ENCODE assay signal across 23 cellular contexts in the genomic region with DNA sequence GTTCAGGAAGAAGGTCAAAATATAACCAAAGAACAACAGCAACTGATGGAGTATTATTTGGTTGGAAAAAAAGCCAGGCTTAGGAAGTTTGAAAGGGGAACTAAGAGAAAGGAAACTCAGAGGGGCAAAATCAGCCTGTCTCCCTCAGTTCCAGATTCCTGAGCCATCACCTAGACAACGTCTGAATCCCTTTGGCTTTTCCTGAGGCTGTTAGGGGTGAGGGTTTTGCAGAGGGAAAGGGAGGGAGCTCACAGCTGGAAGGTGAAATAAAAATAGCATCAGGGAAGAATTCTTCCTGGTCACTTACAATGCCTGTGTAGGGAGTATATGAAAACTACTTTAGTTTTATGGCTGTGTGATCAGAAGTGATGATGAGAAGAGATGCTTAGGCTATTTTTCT.
"Had no signal": no experiment of that assay in that cellular context is flagged by ENCODE, and none has a peak within 500 bp of the region (broad histone marks: within the 10 kb centered on the region; RNA-seq: fewer than 3 reads in every experiment).

No MANE protein-coding gene starts in this region.

- H3K9me3 ChIP-seq: breast epithelium, MG63 had no signal

- H3K4me3 Mint-ChIP-seq: activated CD4-positive, alpha-beta T cell treated with anti-CD3 and anti-CD28 coated beads for 36 hours; activated CD8-positive, alpha-beta T cell treated with anti-CD3 and anti-CD28 coated beads for 36 hours; activated naive CD4-positive, alpha-beta T cell treated with anti-CD3 and anti-CD28 coated beads, Interleukin-2, amount 10 ng/mL, durations not matched to agents 7 days and 5 days; activated naive CD8-positive, alpha-beta T cell treated with anti-CD3 and anti-CD28 coated beads for 36 hours; activated T-cell treated with anti-CD3 and anti-CD28 coated beads, Interleukin-2, amount 50 U/mL, for 72 hours; T-cell had no signal

- H3K4me2 ChIP-seq: KMS-11 had no signal

- H3K9ac ChIP-seq: KMS-11 had no signal

- H3K27ac ChIP-seq: breast epithelium, KMS-11 had no signal

- H3K36me3 ChIP-seq: breast epithelium, MG63 had no signal

- H3K36me3 Mint-ChIP-seq: activated naive CD4-positive, alpha-beta T cell treated with anti-CD3 and anti-CD28 coated beads, Interleukin-2, amount 10 ng/mL, durations not matched to agents 7 days and 5 days; activated naive CD8-positive, alpha-beta T cell treated with anti-CD3 and anti-CD28 coated beads for 36 hours; T-cell had no signal

- H3K4me1 ChIP-seq: breast epithelium had no signal

- DNase-seq: activated CD4-positive, alpha-beta T cell treated with anti-CD3 and anti-CD28 coated beads for 36 hours; activated CD8-positive, alpha-beta memory T cell treated with anti-CD3 and anti-CD28 coated beads, Interleukin-2, amount 50 U/mL, for 4 hours; activated CD8-positive, alpha-beta T cell treated with anti-CD3 and anti-CD28 coated beads for 36 hours; activated gamma-delta T cell treated with Interleukin-2 at 50 U/mL for 16 hours; activated naive CD4-positive, alpha-beta T cell treated with anti-CD3 and anti-CD28 coated beads, Interleukin-2, amount 10 ng/mL, durations not matched to agents 7 days and 5 days; activated naive CD8-positive, alpha-beta T cell treated with anti-CD3 and anti-CD28 coated beads for 36 hours; activated T-cell treated with anti-CD3 and anti-CD28 coated beads, Interleukin-2, amount 50 U/mL, for 72 hours; caudate nucleus; MG63; MV-4-11; NCI-H1105; NCI-H1436; NCI-H187 treated with DMSO at 0.1 percent for 48 hours; NCI-H2081 treated with DMSO at 0.1 percent for 48 hours; NCI-H446; NCI-H524; SIG-M5; T-cell; T-helper 2 cell; T1000 had no signal

- H3K27ac Mint-ChIP-seq: activated CD4-positive, alpha-beta T cell treated with anti-CD3 and anti-CD28 coated beads for 36 hours; activated CD8-positive, alpha-beta T cell treated with anti-CD3 and anti-CD28 coated beads for 36 hours; activated naive CD4-positive, alpha-beta T cell treated with anti-CD3 and anti-CD28 coated beads, Interleukin-2, amount 10 ng/mL, durations not matched to agents 7 days and 5 days; activated naive CD8-positive, alpha-beta T cell treated with anti-CD3 and anti-CD28 coated beads for 36 hours; activated T-cell treated with anti-CD3 and anti-CD28 coated beads, Interleukin-2, amount 50 U/mL, for 72 hours; activated T-helper 2 cell treated with anti-CD3 and anti-CD28 coated beads, Interferon-gamma antibody, Interleukin-2, Interleukin-4, amounts not matched to agents 10 μg/mL and 5 μg/mL and 100 μg/mL, durations not matched to agents 14 hours and 24 hours and 36 hours; T-cell had no signal

- ATAC-seq: activated CD4-positive, alpha-beta T cell treated with anti-CD3 and anti-CD28 coated beads for 36 hours; activated CD8-positive, alpha-beta T cell treated with anti-CD3 and anti-CD28 coated beads for 36 hours; activated T-cell treated with anti-CD3 and anti-CD28 coated beads, Interleukin-2, amount 50 U/mL, for 72 hours; T-cell had no signal

- H3K4me3 ChIP-seq: breast epithelium, MG63 had no signal

- H3K27me3 ChIP-seq: breast epithelium had no signal

- H3K27me3 Mint-ChIP-seq: activated naive CD8-positive, alpha-beta T cell treated with anti-CD3 and anti-CD28 coated beads for 36 hours had no signal

- H3K9me3 Mint-ChIP-seq: activated CD8-positive, alpha-beta T cell treated with anti-CD3 and anti-CD28 coated beads for 36 hours; activated naive CD4-positive, alpha-beta T cell treated with anti-CD3 and anti-CD28 coated beads, Interleukin-2, amount 10 ng/mL, durations not matched to agents 7 days and 5 days; activated naive CD8-positive, alpha-beta T cell treated with anti-CD3 and anti-CD28 coated beads for 36 hours; activated T-cell treated with anti-CD3 and anti-CD28 coated beads, Interleukin-2, amount 50 U/mL, for 72 hours; activated T-helper 2 cell treated with anti-CD3 and anti-CD28 coated beads, Interferon-gamma antibody, Interleukin-2, Interleukin-4, amounts not matched to agents 10 μg/mL and 5 μg/mL and 100 μg/mL, durations not matched to agents 14 hours and 24 hours and 36 hours; T-cell had no signal

- H3K4me1 Mint-ChIP-seq: activated CD4-positive, alpha-beta T cell treated with anti-CD3 and anti-CD28 coated beads for 36 hours; activated naive CD4-positive, alpha-beta T cell treated with anti-CD3 and anti-CD28 coated beads, Interleukin-2, amount 10 ng/mL, durations not matched to agents 7 days and 5 days; activated naive CD8-positive, alpha-beta T cell treated with anti-CD3 and anti-CD28 coated beads for 36 hours; T-cell had no signal
